8 cellular contexts compared by ENCODE assay signal in genomic region chr11:36431429-36432092, GRCh38.
DNase-seq lines count a peak whose midpoint lies in the region; ATAC-seq and TF ChIP-seq lines count a peak whose summit lies in the region.

No MANE protein-coding gene starts in this region.

- POLR2A ChIA-PET in CD8-positive, alpha-beta T cell (lab: Charles Lee), result no interaction called here

- H3K27ac Mint-ChIP-seq in CD8-positive, alpha-beta T cell, result no peak overlapping the region

- intact Hi-C loops in CD8-positive, alpha-beta T cell (cut with DNase I, micrococcal nuclease), result no loop called here
- intact Hi-C loops in left colon (cut with DNase I, micrococcal nuclease), result no loop called here

- no peak for TF ChIP-seq CTCF in CD8-positive, alpha-beta T cell (IDR thresholded peaks at IDR 0.05)
- TF ChIP-seq CTCF in upper lobe of left lung (IDR thresholded peaks at IDR 0.05), result no peak

- H3K4me1 ChIP-seq in CD8-positive, alpha-beta T cell (ENCODE audit: insufficient read depth, low read length), result no peaks in the 10 kb centered on the region
- peaks cover 6 to 24% (median 17%) of the 10 kb centered on the region in 4 donors for H3K4me1 ChIP-seq in upper lobe of left lung

- H3K36me3 ChIP-seq in CD8-positive, alpha-beta T cell (ENCODE audit: insufficient read depth, low read length), result no peaks in the 10 kb centered on the region
- no peaks in the 10 kb centered on the region for H3K36me3 ChIP-seq in upper lobe of left lung

- no peak overlapping the region for H3K27ac ChIP-seq in CD8-positive, alpha-beta T cell (ENCODE audit: low read depth, low read length)
- peak overlapping the region in 1 of 4 donors; percentile 67 for H3K27ac ChIP-seq in upper lobe of left lung

- no peak overlapping the region for H3K4me3 Mint-ChIP-seq in CD8-positive, alpha-beta T cell

- H3K27me3 ChIP-seq in CD8-positive, alpha-beta T cell (ENCODE audit: insufficient read depth, low read length), result no peaks in the 10 kb centered on the region
- H3K27me3 ChIP-seq in upper lobe of left lung, result no peaks in the 10 kb centered on the region

- TF ChIP-seq EP300 in upper lobe of left lung (IDR thresholded peaks at IDR 0.05), result no peak

- ATAC-seq in CD8-positive, alpha-beta T cell, result peak; percentile 59
- peak; percentile 63 for ATAC-seq in left colon
- peak; percentile 80 to 97 for ATAC-seq in upper lobe of left lung (ENCODE audit: low FRiP score in 2 of 2)
- ATAC-seq in HG03565 (IDR thresholded peaks at IDR 0.05; ENCODE audit: unreplicated experiment), result no peak
- no peak for ATAC-seq in GM18861 (IDR thresholded peaks at IDR 0.05; ENCODE audit: unreplicated experiment)

- H3K9me3 ChIP-seq in CD8-positive, alpha-beta T cell (ENCODE audit: low read length), result no peaks in the 10 kb centered on the region
- no peaks in the 10 kb centered on the region for H3K9me3 ChIP-seq in upper lobe of left lung

- H3K4me1 Mint-ChIP-seq in CD8-positive, alpha-beta T cell (ENCODE audit: low read depth), result peaks cover 5% of the 10 kb centered on the region

- no peaks in the 10 kb centered on the region for H3K9me3 Mint-ChIP-seq in CD8-positive, alpha-beta T cell

- H3K36me3 Mint-ChIP-seq in CD8-positive, alpha-beta T cell, result peaks cover 10% of the 10 kb centered on the region

- no peaks in the 10 kb centered on the region for H3K27me3 Mint-ChIP-seq in CD8-positive, alpha-beta T cell (ENCODE audit: low read depth)

- no peak overlapping the region for H3K4me3 ChIP-seq in CD8-positive, alpha-beta T cell (ENCODE audit: low read depth, low read length)
- no peak overlapping the region for H3K4me3 ChIP-seq in upper lobe of left lung

- CTCF ChIA-PET in CD8-positive, alpha-beta T cell (lab: Charles Lee), result interaction anchor here (0.6 to 1.2 kb wide), 2 partner anchors 61 to 85 kb away, joined by 3 read pairs; no protein-coding TSS in a partner anchor

- 74 to 84% methylated on average over 11 of the region's 11 CpGs for WGBS in upper lobe of left lung, 2 donors

- peak in 1 of 7 experiments; percentile 23 for DNase-seq in CD8-positive, alpha-beta T cell
- DNase-seq in HT-29 (ENCODE audit: low spot score) (peak; percentile 34), amniotic stem cell (lab: John Stamatoyannopoulos, UW) (peak; percentile 82), left colon (peak in 1 of 2 donors; percentile 60), upper lobe of left lung (peak in 1 of 2 donors; percentile 48), NCI-H2081 treated with DMSO at 0.1 percent for 48 hours (lab: John Stamatoyannopoulos, UW) (no peak)

- TF ChIP-seq POLR2A in upper lobe of left lung (IDR thresholded peaks at IDR 0.05), result no peak

Comparison
In these comparisons a context has a peak if more than half of its experiments do, and no peak if none do; other contexts are left out.
1. ATAC-seq: peak in CD8-positive, alpha-beta T cell (single experiment), left colon (single experiment) and upper lobe of left lung (2 of 2); none in HG03565 (single experiment) and GM18861 (single experiment).